ENCODE assay signal across 15 cellular contexts in the genomic region with DNA sequence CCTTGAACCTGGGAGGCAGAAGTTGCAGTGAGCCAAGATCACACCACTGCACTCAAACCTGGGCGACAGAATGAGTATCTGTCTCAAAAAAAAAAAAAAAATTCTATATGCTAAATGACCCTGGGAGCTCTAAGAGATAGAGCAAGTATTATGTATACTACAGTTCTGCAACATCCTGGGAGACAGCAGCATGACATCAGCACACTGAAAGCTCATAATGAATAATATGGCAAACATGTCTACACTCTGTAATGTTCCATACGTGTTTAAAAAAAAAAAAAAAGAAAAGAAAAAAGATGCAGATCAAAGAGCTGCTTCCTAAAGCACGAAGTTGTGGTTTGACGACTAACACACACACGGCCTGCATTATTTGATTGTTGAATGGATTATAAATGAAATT.
DNase-seq lines count a peak whose midpoint lies in the region; ATAC-seq lines count a peak whose summit lies in the region.
"Had no signal": no experiment of that assay in that cellular context is flagged by ENCODE, and none has a peak within 500 bp of the region (broad histone marks: within the 10 kb centered on the region; RNA-seq: fewer than 3 reads in every experiment).

No MANE protein-coding gene starts in this region.

- no peak overlapping the region for H3K27ac Mint-ChIP-seq in activated CD4-positive, alpha-beta T cell treated with anti-CD3 and anti-CD28 coated beads for 36 hours
- H3K27ac Mint-ChIP-seq in activated T-cell treated with anti-CD3 and anti-CD28 coated beads, Interleukin-2, amount 50 U/mL, for 72 hours, result peak overlapping the region; percentile 96
- peak overlapping the region; percentile 41 for H3K27ac Mint-ChIP-seq in T-helper 2 cell treated with Interferon-gamma antibody and Interleukin-4, amounts not matched to agents 5 μg/mL and 100 μg/mL, for 36 hours
- peak overlapping the region; percentile 24 for H3K27ac Mint-ChIP-seq in memory B cell
- peak overlapping the region in 2 of 9 donors; percentile 48 to 57 for H3K27ac Mint-ChIP-seq in naive thymus-derived CD4-positive, alpha-beta T cell
- H3K27ac Mint-ChIP-seq: H9 had no signal

- H3K9me3 Mint-ChIP-seq in activated CD4-positive, alpha-beta T cell treated with anti-CD3 and anti-CD28 coated beads for 36 hours (ENCODE audit: low read depth), result no peaks in the 10 kb centered on the region
- no peaks in the 10 kb centered on the region for H3K9me3 Mint-ChIP-seq in activated T-cell treated with anti-CD3 and anti-CD28 coated beads, Interleukin-2, amount 50 U/mL, for 72 hours
- no peaks in the 10 kb centered on the region for H3K9me3 Mint-ChIP-seq in T-helper 2 cell treated with Interferon-gamma antibody and Interleukin-4, amounts not matched to agents 5 μg/mL and 100 μg/mL, for 36 hours
- H3K9me3 Mint-ChIP-seq in memory B cell, result no peaks in the 10 kb centered on the region
- no peaks in the 10 kb centered on the region for H3K9me3 Mint-ChIP-seq in naive thymus-derived CD4-positive, alpha-beta T cell
- H3K9me3 Mint-ChIP-seq: H9 had no signal

- POLR2A ChIA-PET in activated CD4-positive, alpha-beta T cell treated with anti-CD3 and anti-CD28 coated beads for 36 hours (lab: Charles Lee), result interaction anchor here (0.6 to 0.7 kb wide), 3 partner anchors 10 to 1878 kb away, joined by 4 to 5 read pairs (median 4); no protein-coding TSS in a partner anchor
- POLR2A ChIA-PET in naive thymus-derived CD4-positive, alpha-beta T cell (lab: Charles Lee), result no interaction called here

- no peaks in the 10 kb centered on the region for H3K27me3 Mint-ChIP-seq in activated CD4-positive, alpha-beta T cell treated with anti-CD3 and anti-CD28 coated beads for 36 hours
- H3K27me3 Mint-ChIP-seq in activated T-cell treated with anti-CD3 and anti-CD28 coated beads, Interleukin-2, amount 50 U/mL, for 72 hours (ENCODE audit: low read depth), result no peaks in the 10 kb centered on the region
- H3K27me3 Mint-ChIP-seq in T-helper 2 cell treated with Interferon-gamma antibody and Interleukin-4, amounts not matched to agents 5 μg/mL and 100 μg/mL, for 36 hours (ENCODE audit: low read depth), result no peaks in the 10 kb centered on the region
- H3K27me3 Mint-ChIP-seq in memory B cell, result no peaks in the 10 kb centered on the region
- H3K27me3 Mint-ChIP-seq in naive thymus-derived CD4-positive, alpha-beta T cell, result no peaks in the 10 kb centered on the region

- H3K27ac ChIP-seq in naive thymus-derived CD4-positive, alpha-beta T cell (ENCODE audit: low read depth, low read length), result no peak overlapping the region

- no peaks in the 10 kb centered on the region for H3K9me3 ChIP-seq in naive thymus-derived CD4-positive, alpha-beta T cell (ENCODE audit: control insufficient read depth in 2 of 3, low read length in 3 of 3)
- H3K9me3 ChIP-seq: Caco-2 had no signal

- no peak overlapping the region for H3K4me3 ChIP-seq in naive thymus-derived CD4-positive, alpha-beta T cell (ENCODE audit: low read length)

- intact Hi-C loops in activated CD4-positive, alpha-beta T cell treated with anti-CD3 and anti-CD28 coated beads for 36 hours (cut with DNase I, micrococcal nuclease), result loop anchor here in 1 of 2 experiments (1.0 kb wide), 1 partner anchor 178 kb away; no protein-coding TSS in a partner anchor
- intact Hi-C loops in naive thymus-derived CD4-positive, alpha-beta T cell (cut with micrococcal nuclease), result no loop called here

- CTCF ChIA-PET in activated CD4-positive, alpha-beta T cell treated with anti-CD3 and anti-CD28 coated beads for 36 hours (lab: Charles Lee), result interaction anchor here (0.6 to 1.6 kb wide), 5 partner anchors 9 to 131 kb away, joined by 3 to 12 read pairs (median 4); no protein-coding TSS in a partner anchor
- CTCF ChIA-PET in naive thymus-derived CD4-positive, alpha-beta T cell (lab: Charles Lee), result no interaction called here

- H3K36me3 ChIP-seq in naive thymus-derived CD4-positive, alpha-beta T cell (ENCODE audit: control insufficient read depth in 2 of 3, insufficient read depth in 3 of 3, low read length in 3 of 3), result peaks cover 0 to 31% (median 9%) of the 10 kb centered on the region in 3 experiments

- H3K36me3 Mint-ChIP-seq in activated CD4-positive, alpha-beta T cell treated with anti-CD3 and anti-CD28 coated beads for 36 hours (ENCODE audit: low read depth), result peaks cover 21% of the 10 kb centered on the region
- H3K36me3 Mint-ChIP-seq in activated T-cell treated with anti-CD3 and anti-CD28 coated beads, Interleukin-2, amount 50 U/mL, for 72 hours (ENCODE audit: insufficient read depth in 2 of 2), result peaks cover 0 to 19% of the 10 kb centered on the region in 2 donors
- H3K36me3 Mint-ChIP-seq in T-helper 2 cell treated with Interferon-gamma antibody and Interleukin-4, amounts not matched to agents 5 μg/mL and 100 μg/mL, for 36 hours (ENCODE audit: low read depth), result peaks cover 26% of the 10 kb centered on the region
- H3K36me3 Mint-ChIP-seq in memory B cell, result peaks cover 31% of the 10 kb centered on the region
- peaks cover 4 to 31% (median 16%) of the 10 kb centered on the region in 5 donors for H3K36me3 Mint-ChIP-seq in naive thymus-derived CD4-positive, alpha-beta T cell

- peak; percentile 34 for DNase-seq in activated CD4-positive, alpha-beta T cell treated with anti-CD3 and anti-CD28 coated beads for 36 hours
- DNase-seq in activated CD4-positive, alpha-beta T cell treated with anti-CD3 and anti-CD28 coated beads, Interleukin-2, amount 50 U/mL, for 4 hours, result no peak
- DNase-seq in activated T-cell treated with anti-CD3 and anti-CD28 coated beads, Interleukin-2, amount 50 U/mL, for 72 hours, result peak in 1 of 2 donors; percentile 11
- no peak for DNase-seq in activated T-cell treated with anti-CD3 and anti-CD28 coated beads, Interleukin-2, amount 50 U/mL, for 1 hour
- no peak for DNase-seq in T-helper 2 cell treated with Interferon-gamma antibody and Interleukin-4, amounts not matched to agents 5 μg/mL and 100 μg/mL, for 36 hours (ENCODE audit: low spot score)
- DNase-seq in memory B cell (ENCODE audit: low spot score in 2 of 2), result no peak
- no peak for DNase-seq in naive thymus-derived CD4-positive, alpha-beta T cell
- DNase-seq: 8988T; Caco-2; H9; KG1; NCI-H1694 treated with DMSO at 0.1 percent for 48 hours; NCI-H748 treated with DMSO at 0.1 percent for 48 hours; NK-92 treated with Interleukin-12 subunit alpha and Interleukin-12 subunit beta, amount 100 ng/mL, for 24 hours had no signal

- ATAC-seq in activated CD4-positive, alpha-beta T cell treated with anti-CD3 and anti-CD28 coated beads for 36 hours, result peak; percentile 91
- ATAC-seq in activated T-cell treated with anti-CD3 and anti-CD28 coated beads, Interleukin-2, amount 50 U/mL, for 72 hours (replicated peaks in 1 of 2), result peak; percentile 92 to 94
- no peak for ATAC-seq in memory B cell (ENCODE audit: low read depth)
- no peak for ATAC-seq in naive thymus-derived CD4-positive, alpha-beta T cell
- no peak for ATAC-seq in HG02870 (IDR thresholded peaks at IDR 0.05; ENCODE audit: unreplicated experiment)

- no peaks in the 10 kb centered on the region for H3K27me3 ChIP-seq in naive thymus-derived CD4-positive, alpha-beta T cell (ENCODE audit: control insufficient read depth in 2 of 2, insufficient read depth in 2 of 2, low read length in 2 of 2)

- peaks cover 0 to 2% of the 10 kb centered on the region in 2 donors for H3K4me1 ChIP-seq in naive thymus-derived CD4-positive, alpha-beta T cell (ENCODE audit: control insufficient read depth in 2 of 2, insufficient read depth in 2 of 2, low read length in 2 of 2)
- H3K4me1 ChIP-seq: Caco-2 had no signal

- peaks cover 22% of the 10 kb centered on the region for H3K4me1 Mint-ChIP-seq in activated CD4-positive, alpha-beta T cell treated with anti-CD3 and anti-CD28 coated beads for 36 hours
- H3K4me1 Mint-ChIP-seq in activated T-cell treated with anti-CD3 and anti-CD28 coated beads, Interleukin-2, amount 50 U/mL, for 72 hours (ENCODE audit: low read depth), result peaks cover 24% of the 10 kb centered on the region
- H3K4me1 Mint-ChIP-seq in T-helper 2 cell treated with Interferon-gamma antibody and Interleukin-4, amounts not matched to agents 5 μg/mL and 100 μg/mL, for 36 hours (ENCODE audit: low read depth), result peaks cover 11% of the 10 kb centered on the region
- H3K4me1 Mint-ChIP-seq in memory B cell, result no peaks in the 10 kb centered on the region
- H3K4me1 Mint-ChIP-seq in naive thymus-derived CD4-positive, alpha-beta T cell, result peaks cover 0 to 15% (median 10%) of the 10 kb centered on the region in 7 donors

- H3K4me3 Mint-ChIP-seq in activated CD4-positive, alpha-beta T cell treated with anti-CD3 and anti-CD28 coated beads for 36 hours, result no peak overlapping the region
- peak overlapping the region in 1 of 2 donors; percentile 50 for H3K4me3 Mint-ChIP-seq in activated T-cell treated with anti-CD3 and anti-CD28 coated beads, Interleukin-2, amount 50 U/mL, for 72 hours
- H3K4me3 Mint-ChIP-seq in T-helper 2 cell treated with Interferon-gamma antibody and Interleukin-4, amounts not matched to agents 5 μg/mL and 100 μg/mL, for 36 hours, result no peak overlapping the region
- no peak overlapping the region for H3K4me3 Mint-ChIP-seq in memory B cell
- H3K4me3 Mint-ChIP-seq in naive thymus-derived CD4-positive, alpha-beta T cell, result no peak overlapping the region
- H3K4me3 Mint-ChIP-seq: H9 had no signal

Comparison
In these comparisons a context has a peak if more than half of its experiments do, and no peak if none do; other contexts are left out.
1. ATAC-seq: peak in activated CD4-positive, alpha-beta T cell treated with anti-CD3 and anti-CD28 coated beads for 36 hours (single experiment) and activated T-cell treated with anti-CD3 and anti-CD28 coated beads, Interleukin-2, amount 50 U/mL, for 72 hours (2 of 2); none in memory B cell (single experiment), naive thymus-derived CD4-positive, alpha-beta T cell (single experiment) and HG02870 (single experiment).